Comparison of ENCODE assay signal across 9 cellular contexts in the genomic region with DNA sequence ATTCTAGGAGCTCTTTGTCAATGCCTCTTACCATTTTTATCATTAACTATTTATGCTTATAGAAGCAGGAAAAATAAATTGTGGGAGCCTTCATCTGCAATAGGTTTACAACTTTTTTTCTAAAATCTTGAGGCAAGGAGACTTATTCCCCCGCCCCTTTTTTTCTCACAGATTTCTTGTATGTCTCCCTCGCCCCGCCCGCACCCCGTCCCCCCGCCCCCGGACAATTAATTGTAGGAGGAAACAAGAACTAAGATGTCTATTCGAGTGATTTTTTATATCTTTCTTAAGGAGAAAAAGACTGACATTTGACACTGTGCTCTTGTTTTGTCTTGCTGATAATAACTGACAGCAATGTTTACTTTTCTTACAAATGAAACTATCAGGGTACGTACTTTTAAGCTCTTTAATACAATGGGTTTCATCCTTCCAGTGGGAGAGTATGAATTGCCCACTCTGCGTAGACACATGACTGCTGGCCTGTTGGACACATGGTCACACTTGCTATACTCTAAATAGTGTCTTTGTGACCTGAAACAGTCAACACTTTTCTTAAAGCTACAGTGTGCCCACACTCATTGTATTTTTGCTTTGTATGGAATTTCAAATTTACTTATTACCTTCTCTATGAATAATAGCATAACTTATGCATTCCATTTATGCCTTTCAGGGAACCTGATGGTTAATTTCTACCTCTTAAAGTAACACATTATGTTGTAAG. TPM values are rescaled to one million over a fixed set of nuclear protein-coding genes. Genes with fewer than 3 reads are reported as not detected.
DNase-seq lines count a peak whose midpoint lies in the region; ATAC-seq and TF ChIP-seq lines count a peak whose summit lies in the region.
"Had no signal": no experiment of that assay in that cellular context is flagged by ENCODE, and none has a peak within 500 bp of the region (broad histone marks: within the 10 kb centered on the region; RNA-seq: fewer than 3 reads in every experiment).

No MANE protein-coding gene starts in this region.

- H3K4me1 ChIP-seq in SK-N-SH (ENCODE audit: control insufficient read depth in 1 of 2, insufficient read depth in 2 of 2, low read depth in 1 of 2, low read length in 1 of 2) (peaks cover 14 to 26% of the 10 kb centered on the region in 2 experiments), iPS-15b (ENCODE audit: control insufficient read depth, insufficient read depth, low read length) (peaks cover 4% of the 10 kb centered on the region), subcutaneous abdominal adipose tissue (ENCODE audit: control insufficient read depth in 5 of 5, insufficient read depth in 5 of 5, low read length in 5 of 5) (peaks cover 4 to 34% (median 28%) of the 10 kb centered on the region in 5 donors)

- peak overlapping the region; percentile 82; the same call in 1 of the 2 replicates for H3K4me2 ChIP-seq in SK-N-SH

- H3K27me3 ChIP-seq in SK-N-SH (ENCODE audit: insufficient read depth) (no peaks in the 10 kb centered on the region), iPS-15b (ENCODE audit: control insufficient read depth, insufficient read depth, low read length) (no peaks in the 10 kb centered on the region), subcutaneous abdominal adipose tissue (ENCODE audit: control insufficient read depth in 5 of 5, insufficient read depth in 4 of 5, low read length in 5 of 5) (no peaks in the 10 kb centered on the region)

- peaks cover 24% of the 10 kb centered on the region for H4K20me1 ChIP-seq in SK-N-SH (ENCODE audit: insufficient read depth)

- TF ChIP-seq CTCF in SK-N-SH (IDR thresholded peaks at IDR 0.05) (no peak), VCaP (conservative IDR thresholded peaks at IDR 0.05) (no peak), GM10248 (IDR thresholded peaks at IDR 0.05; ENCODE audit: control extremely low read depth, extremely low read depth, low read depth, missing control alignments) (no peak)

- no peaks in the 10 kb centered on the region for H3K9me3 ChIP-seq in SK-N-SH
- H3K9me3 ChIP-seq in iPS-15b (ENCODE audit: control insufficient read depth, insufficient read depth, low read length), result no peaks in the 10 kb centered on the region
- no peaks in the 10 kb centered on the region for H3K9me3 ChIP-seq in subcutaneous abdominal adipose tissue (ENCODE audit: control insufficient read depth in 5 of 5, low read length in 5 of 5)

- 87% methylated on average over 10 of the region's 10 CpGs for WGBS in SK-N-SH (ENCODE audit: low lambda C conversion rate)

- no peaks in the 10 kb centered on the region for H3F3A ChIP-seq in SK-N-SH (replicated peaks; ENCODE audit: insufficient read depth)

- DNase-seq in SK-N-SH, result no peak
- no peak for DNase-seq in HUDEP-2 (lab: John Stamatoyannopoulos, UW; ENCODE audit: unreplicated experiment in 76 of 76)
- DNase-seq in NCI-H345 (lab: John Stamatoyannopoulos, UW), result no peak
- no peak for DNase-seq in GM10248 (ENCODE audit: extremely low spot score)
- DNase-seq: retina had no signal

- POLR2A ChIA-PET in SK-N-SH (lab: Yijun Ruan, JAX), result interaction anchor here (2.4 kb wide), 1 partner anchor 277 kb away, joined by 8 read pairs; no protein-coding TSS in a partner anchor
- POLR2A ChIA-PET in GM10248 (lab: Yijun Ruan, JAX), result interaction anchor here (1.4 kb wide), 1 partner anchor 240 kb away, joined by 3 read pairs; no protein-coding TSS in a partner anchor

- no peak for TF ChIP-seq EP300 in SK-N-SH (IDR thresholded peaks at IDR 0.05; ENCODE audit: borderline replicate concordance in 1 of 2, low read depth in 1 of 2, low read length in 1 of 2)

- CTCF ChIA-PET in SK-N-SH (lab: Yijun Ruan, JAX), result interaction anchor here (1.3 kb wide), 1 partner anchor 362 kb away, joined by 3 read pairs; no protein-coding TSS in a partner anchor
- CTCF ChIA-PET in GM10248 (lab: Yijun Ruan, JAX), result interaction anchor here (0.8 to 2.3 kb wide), 10 partner anchors 8 to 278 kb away, joined by 3 to 8 read pairs (median 4); no protein-coding TSS in a partner anchor

- H3K4me3 ChIP-seq in SK-N-SH (ENCODE audit: low read depth in 2 of 2, low read length in 1 of 2) (no peak overlapping the region; a peak in 1 of 4 replicates), iPS-15b (ENCODE audit: low read depth, low read length) (peak overlapping the region; percentile 53), subcutaneous abdominal adipose tissue (ENCODE audit: low read depth in 1 of 5, low read length in 5 of 5) (peak overlapping the region in 1 of 5 donors; percentile 97)

- no peak overlapping the region for H3K27ac ChIP-seq in SK-N-SH (ENCODE audit: low read depth in 2 of 2, low read length in 1 of 2)
- peak overlapping the region; percentile 92; the same call in 1 of the 2 replicates for H3K27ac ChIP-seq in VCaP
- peak overlapping the region; percentile 91 for H3K27ac ChIP-seq in subcutaneous abdominal adipose tissue (ENCODE audit: low read depth, low read length)

- ATAC-seq in SK-N-SH treated with all-trans-retinoic acid at 6 μM for 48 hours, result no peak

- H3K9ac ChIP-seq in SK-N-SH (no peak overlapping the region), iPS-15b (ENCODE audit: low read depth, low read length) (no peak overlapping the region), subcutaneous abdominal adipose tissue (ENCODE audit: low read length in 5 of 5) (peak overlapping the region in 2 of 5 donors; percentile 90 to 92)

- no peak for TF ChIP-seq RAD21 in SK-N-SH (IDR thresholded peaks at IDR 0.05; ENCODE audit: low read length)

- peaks cover 33% of the 10 kb centered on the region for H3K79me2 ChIP-seq in SK-N-SH (ENCODE audit: insufficient read depth)

- no peaks in the 10 kb centered on the region for H3K9me2 ChIP-seq in SK-N-SH

- peak overlapping the region; percentile 95; the same call in 1 of the 2 replicates for H2AFZ ChIP-seq in SK-N-SH (ENCODE audit: low read depth)

- H3K36me3 ChIP-seq in SK-N-SH (replicated peaks in 1 of 2; ENCODE audit: control insufficient read depth in 1 of 2, insufficient read depth in 2 of 2, low read length in 1 of 2), result peaks cover 0 to 2% of the 10 kb centered on the region in 2 experiments
- H3K36me3 ChIP-seq in iPS-15b (ENCODE audit: control insufficient read depth, insufficient read depth, low read length), result no peaks in the 10 kb centered on the region
- no peaks in the 10 kb centered on the region for H3K36me3 ChIP-seq in subcutaneous abdominal adipose tissue (ENCODE audit: control insufficient read depth in 5 of 5, insufficient read depth in 5 of 5, low read length in 5 of 5)

TF ChIP-seq in SK-N-SH, 30 proteins besides CTCF, POLR2A, EP300 and RAD21:
- TF ChIP-seq FOXM1 (IDR thresholded peaks at IDR 0.05; ENCODE audit: low read depth), result no peak
- TF ChIP-seq, protein P1, sequence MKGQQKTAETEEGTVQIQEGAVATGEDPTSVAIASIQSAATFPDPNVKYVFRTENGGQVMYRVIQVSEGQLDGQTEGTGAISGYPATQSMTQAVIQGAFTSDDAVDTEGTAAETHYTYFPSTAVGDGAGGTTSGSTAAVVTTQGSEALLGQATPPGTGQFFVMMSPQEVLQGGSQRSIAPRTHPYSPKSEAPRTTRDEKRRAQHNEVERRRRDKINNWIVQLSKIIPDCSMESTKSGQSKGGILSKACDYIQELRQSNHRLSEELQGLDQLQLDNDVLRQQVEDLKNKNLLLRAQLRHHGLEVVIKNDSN (IDR thresholded peaks at IDR 0.05; ENCODE audit: borderline replicate concordance, low read depth), result no peak
- TF ChIP-seq CHD2 (IDR thresholded peaks at IDR 0.05; ENCODE audit: low read length, partially characterized antibody), result no peak
- TF ChIP-seq, protein P2, sequence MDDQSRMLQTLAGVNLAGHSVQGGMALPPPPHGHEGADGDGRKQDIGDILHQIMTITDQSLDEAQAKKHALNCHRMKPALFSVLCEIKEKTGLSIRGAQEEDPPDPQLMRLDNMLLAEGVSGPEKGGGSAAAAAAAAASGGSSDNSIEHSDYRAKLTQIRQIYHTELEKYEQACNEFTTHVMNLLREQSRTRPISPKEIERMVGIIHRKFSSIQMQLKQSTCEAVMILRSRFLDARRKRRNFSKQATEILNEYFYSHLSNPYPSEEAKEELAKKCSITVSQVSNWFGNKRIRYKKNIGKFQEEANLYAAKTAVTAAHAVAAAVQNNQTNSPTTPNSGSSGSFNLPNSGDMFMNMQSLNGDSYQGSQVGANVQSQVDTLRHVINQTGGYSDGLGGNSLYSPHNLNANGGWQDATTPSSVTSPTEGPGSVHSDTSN (IDR thresholded peaks at IDR 0.05), result no peak

TF ChIP-seq in SK-N-SH treated with all-trans-retinoic acid at 6 μM for 48 hours, 23 proteins besides CTCF, POLR2A, EP300 and RAD21:
- TF ChIP-seq TOX (CRISPR knock-in tag; IDR thresholded peaks at IDR 0.05; ENCODE audit: borderline replicate concordance) (no peak), ZNF70 (CRISPR knock-in tag; IDR thresholded peaks at IDR 0.05) (no peak), ZC3H10 (CRISPR knock-in tag; IDR thresholded peaks at IDR 0.05) (no peak), ZNF8 (CRISPR knock-in tag; IDR thresholded peaks at IDR 0.05) (no peak), ZNF565 (CRISPR knock-in tag; conservative IDR thresholded peaks at IDR 0.05; ENCODE audit: low read depth) (no peak), BACH2 (CRISPR knock-in tag; IDR thresholded peaks at IDR 0.05; ENCODE audit: borderline replicate concordance) (no peak), RARB (CRISPR knock-in tag; IDR thresholded peaks at IDR 0.05) (no peak), CSDC2 (CRISPR knock-in tag; IDR thresholded peaks at IDR 0.05) (no peak), SNAI2 (CRISPR knock-in tag; IDR thresholded peaks at IDR 0.05) (no peak)
TF ChIP-seq in SK-N-SH treated with all-trans-retinoic acid at 6 μM for 48 hours: peak in this region for 0.

RNA-seq across cellular contexts. Expression of gene IVNS1ABP, which starts 1.5 kb away (rescaled TPM):
- 24.5 and 31.5 TPM in 2 replicates for polyA plus RNA-seq in SK-N-SH (2012; rRNA removed)
- polyA plus RNA-seq in SK-N-SH (2012; cell fraction: cytosol; rRNA removed), result 24.5 and 29.6 TPM in 2 replicates
- 72.1 and 91.2 TPM in 2 replicates for polyA plus RNA-seq in SK-N-SH (2012; cell fraction: nucleus; rRNA removed)

Comparison
In these comparisons a context has a peak if more than half of its experiments do, and no peak if none do; other contexts are left out.
1. H3K27ac ChIP-seq: peak in VCaP (single experiment) and subcutaneous abdominal adipose tissue (single experiment); none in SK-N-SH (0 of 2).